8 cellular contexts compared by ENCODE assay signal in genomic region chr22:23913661-23914353, GRCh38. TPM values are rescaled to one million over a fixed set of nuclear protein-coding genes. Genes with fewer than 3 reads are reported as not detected.
DNase-seq lines count a peak whose midpoint lies in the region; ATAC-seq and TF ChIP-seq lines count a peak whose summit lies in the region.

No MANE protein-coding gene starts in this region.

- peaks cover 4% of the 10 kb centered on the region for H3K4me1 ChIP-seq in thymus (ENCODE audit: control insufficient read depth, insufficient read depth, low read length)

- H3K27me3 Mint-ChIP-seq in osteocyte (ENCODE audit: unreplicated experiment): no peaks in the 10 kb centered on the region

- no peak for TF ChIP-seq CTCF in GM12864 (IDR thresholded peaks at IDR 0.05; ENCODE audit: low read depth, low read length, missing control alignments)
- no peak for TF ChIP-seq CTCF in osteocyte (IDR thresholded peaks at IDR 0.05)

- H3K4me3 ChIP-seq in GM12864 (ENCODE audit: low read depth, low read length): peak overlapping the region; percentile 85
- H3K4me3 ChIP-seq in thymus (ENCODE audit: low read length): peak overlapping the region; percentile 84

- no peaks in the 10 kb centered on the region for H3K27me3 ChIP-seq in thymus (ENCODE audit: control insufficient read depth, insufficient read depth)

- peaks cover 3% of the 10 kb centered on the region for H3K36me3 Mint-ChIP-seq in osteocyte (ENCODE audit: unreplicated experiment)

- no peaks in the 10 kb centered on the region for H3K9me3 ChIP-seq in thymus (ENCODE audit: control insufficient read depth)

- H3K27ac Mint-ChIP-seq in osteocyte (ENCODE audit: unreplicated experiment): peak overlapping the region; percentile 96

- under 1% methylated on average over 44 of the region's 44 CpGs for WGBS in thymus

- no peaks in the 10 kb centered on the region for H3K36me3 ChIP-seq in thymus (ENCODE audit: control insufficient read depth, insufficient read depth)

- H3K4me1 Mint-ChIP-seq in osteocyte (ENCODE audit: unreplicated experiment): peaks cover 14% of the 10 kb centered on the region

- no peaks in the 10 kb centered on the region for H3K9me3 Mint-ChIP-seq in osteocyte (ENCODE audit: unreplicated experiment)

- peak; percentile 97 for DNase-seq in GM12864 (ENCODE audit: low read depth)
- peak; percentile 97 for DNase-seq in NCI-H1105 treated with DMSO at 0.1 percent for 48 hours (lab: John Stamatoyannopoulos, UW)
- DNase-seq in SKM-1 treated with dmso at 0.1 percent for 144 hours (lab: John Stamatoyannopoulos, UW; ENCODE audit: unreplicated experiment): peak; percentile 96
- DNase-seq in activated naive CD8-positive, alpha-beta T cell treated with anti-CD3 and anti-CD28 coated beads, Interleukin-2, amount 50 U/mL, for 16 hours (ENCODE audit: low read depth, low spot score): peak; percentile 99
- DNase-seq in Right ventricle myocardium inferior (ENCODE audit: missing footprints): peak; percentile 100
- peak; percentile 99 for DNase-seq in osteocyte (ENCODE audit: extremely low spot score, unreplicated experiment)

- ATAC-seq in HG02678 (IDR thresholded peaks at IDR 0.05; ENCODE audit: unreplicated experiment) (peak; percentile 95), Right ventricle myocardium inferior (peak; percentile 100)

- peak overlapping the region; percentile 98 for H3K27ac ChIP-seq in thymus (ENCODE audit: low read depth)

- intact Hi-C loops in Right ventricle myocardium inferior (cut with DNase I): loop anchor here (2.0 kb wide), 1 partner anchor 19 kb away; the partner anchor contains the start of gene MIF

- H3K4me3 Mint-ChIP-seq in osteocyte (ENCODE audit: unreplicated experiment): peak overlapping the region; percentile 98

RNA-seq across cellular contexts. Expression of gene MIF, which starts 19.6 kb away (rescaled TPM):
- total RNA-seq in Right ventricle myocardium inferior: 272 TPM
- 354 and 363 TPM in 2 replicates for total RNA-seq in osteocyte
- 363 TPM for polyA plus RNA-seq in thymus

RNA-seq across cellular contexts. Expression of gene GSTT2B, which starts 47.2 kb away (rescaled TPM):
- 4.6 TPM for total RNA-seq in Right ventricle myocardium inferior
- total RNA-seq in osteocyte: not detected in 2 replicates
- 12.8 TPM for polyA plus RNA-seq in thymus

RNA-seq across cellular contexts. Expression of gene DDTL, which starts 52.9 kb away (rescaled TPM):
- total RNA-seq in Right ventricle myocardium inferior: 1.5 TPM
- not detected in 2 replicates for total RNA-seq in osteocyte
- polyA plus RNA-seq in thymus: 3.1 TPM

RNA-seq across cellular contexts. Expression of gene SLC2A11, which starts 56.1 kb away (rescaled TPM):
- total RNA-seq in Right ventricle myocardium inferior (20.3 TPM), osteocyte (19.0 and 22.6 TPM in 2 replicates)
- polyA plus RNA-seq in thymus: 8.8 TPM

Comparison
In these comparisons a context has a peak if more than half of its experiments do, and no peak if none do; other contexts are left out.
1. Peak in every context shown above with its lines: DNase-seq, ATAC-seq, H3K4me3 ChIP-seq and H3K27ac ChIP-seq.